In the genomic region with DNA sequence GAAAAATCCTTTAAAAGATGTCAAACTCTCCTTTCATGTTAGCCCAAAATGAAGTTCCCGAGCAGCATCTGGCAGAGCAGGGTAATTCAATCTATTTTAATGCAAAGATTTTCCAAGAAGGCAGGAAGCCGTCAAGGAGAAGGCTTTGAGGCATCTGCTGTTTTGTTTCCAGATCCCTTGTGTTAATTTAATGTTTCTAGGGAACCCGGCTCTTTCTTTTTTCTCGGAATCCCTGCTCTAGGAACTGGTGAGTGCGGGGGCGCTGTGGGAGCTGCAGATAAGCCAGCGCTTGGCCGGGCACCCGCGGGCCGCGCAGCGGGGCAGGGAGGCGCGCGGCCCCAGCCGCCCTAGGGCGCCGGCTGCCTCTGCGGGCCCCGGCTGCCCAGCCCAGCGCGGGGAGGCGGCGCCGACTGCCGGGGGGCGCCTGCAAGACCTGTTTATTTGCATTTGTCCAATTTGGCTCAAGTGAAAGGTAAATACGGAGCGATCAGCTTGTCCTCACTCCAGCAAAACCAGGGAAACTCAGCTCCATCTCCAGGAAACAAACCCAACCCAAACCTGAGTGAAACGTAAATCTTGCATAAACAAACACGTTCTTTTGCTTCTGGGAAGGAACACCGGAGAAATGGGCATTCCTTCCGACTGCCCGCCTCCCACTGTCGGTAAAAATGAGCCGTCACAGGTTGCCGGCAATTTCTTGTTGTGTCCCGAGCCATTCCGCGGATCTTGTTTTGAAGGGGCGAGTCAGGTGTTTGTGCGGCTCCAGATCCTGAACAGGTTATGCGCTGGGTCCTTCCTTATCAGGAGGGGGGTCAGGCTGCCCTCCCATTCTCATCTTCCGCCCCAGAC, we compare ENCODE assay signal across 8 cellular contexts.
A peak's percentile ranks its signal among the peaks of the same experiment; 100 is the strongest.
DNase-seq lines count a peak whose midpoint lies in the region; ATAC-seq and TF ChIP-seq lines count a peak whose summit lies in the region.

No MANE protein-coding gene starts in this region.

- H3K4me3 Mint-ChIP-seq in activated CD8-positive, alpha-beta T cell treated with anti-CD3 and anti-CD28 coated beads, Interleukin-2, amount 10 ng/mL, durations not matched to agents 7 days and 5 days: peak overlapping the region; percentile 81

- DNase-seq in AG04449 (ENCODE audit: low read depth, low spot score): no peak
- peak; percentile 54 for DNase-seq in NCI-H460 (ENCODE audit: extremely low read depth, low read depth)
- DNase-seq in activated CD8-positive, alpha-beta T cell treated with anti-CD3 and anti-CD28 coated beads, Interleukin-2, amount 10 ng/mL, durations not matched to agents 7 days and 5 days: peak; percentile 74
- peak; percentile 17 to 29 (median 24) for DNase-seq in effector memory CD4-positive, alpha-beta T cell
- peak; percentile 87 for DNase-seq in lower lobe of right lung
- peak in 2 of 3 donors; percentile 3 to 25 for DNase-seq in stimulated activated CD4-positive, alpha-beta T cell treated with anti-CD3 and anti-CD28 coated beads, TNF-alpha, amount 100 ng/mL, for 1 hour (ENCODE audit: low read depth in 3 of 3, low spot score in 1 of 3)

- ATAC-seq in GM18858 (IDR thresholded peaks at IDR 0.05; ENCODE audit: unreplicated experiment) (peak; percentile 45), HG03108 (IDR thresholded peaks at IDR 0.05; ENCODE audit: unreplicated experiment) (peak; percentile 89), lower lobe of right lung (peak; percentile 97)
- peak; percentile 98 for ATAC-seq in activated CD8-positive, alpha-beta T cell treated with anti-CD3 and anti-CD28 coated beads, Interleukin-2, amount 10 ng/mL, durations not matched to agents 7 days and 5 days

- H3K27ac ChIP-seq in effector memory CD4-positive, alpha-beta T cell (ENCODE audit: insufficient read depth, low read length, poor library complexity, severe bottlenecking): peak overlapping the region; percentile 70
- peak overlapping the region; percentile 91 for H3K27ac ChIP-seq in lower lobe of right lung

- intact Hi-C loops in lower lobe of right lung (cut with DNase I): no loop called here

- no peaks in the 10 kb centered on the region for H3K27me3 ChIP-seq in effector memory CD4-positive, alpha-beta T cell (replicated peaks; ENCODE audit: control insufficient read depth, insufficient read depth, low read length, poor library complexity, severe bottlenecking)
- H3K27me3 ChIP-seq in lower lobe of right lung (ENCODE audit: low read depth): no peaks in the 10 kb centered on the region

- H3K4me1 ChIP-seq in effector memory CD4-positive, alpha-beta T cell (ENCODE audit: control insufficient read depth, insufficient read depth, low read length, poor library complexity, severe bottlenecking): peaks cover 4% of the 10 kb centered on the region
- peaks cover 43% of the 10 kb centered on the region for H3K4me1 ChIP-seq in lower lobe of right lung

- no peaks in the 10 kb centered on the region for H3K36me3 Mint-ChIP-seq in activated CD8-positive, alpha-beta T cell treated with anti-CD3 and anti-CD28 coated beads, Interleukin-2, amount 10 ng/mL, durations not matched to agents 7 days and 5 days (ENCODE audit: low read depth)

- CTCF ChIA-PET in AG04449 (lab: Yijun Ruan, JAX): interaction anchor here (0.5 to 3.0 kb wide), 21 partner anchors 10 to 363 kb away, joined by 3 to 21 read pairs (median 4); no protein-coding TSS in a partner anchor
- CTCF ChIA-PET in activated CD8-positive, alpha-beta T cell treated with anti-CD3 and anti-CD28 coated beads, Interleukin-2, amount 10 ng/mL, durations not matched to agents 7 days and 5 days (lab: Charles Lee): interaction anchor here (0.7 to 3.3 kb wide), 18 partner anchors 10 to 360 kb away, joined by 3 to 35 read pairs (median 6); a partner anchor contains a TSS

- peak; percentile 13 for TF ChIP-seq CTCF in AG04449 (IDR thresholded peaks at IDR 0.05; ENCODE audit: insufficient read depth, low read length, missing control alignments)
- TF ChIP-seq CTCF in lower lobe of right lung (IDR thresholded peaks at IDR 0.05): no peak

- peaks cover 3% of the 10 kb centered on the region for H3K27me3 Mint-ChIP-seq in activated CD8-positive, alpha-beta T cell treated with anti-CD3 and anti-CD28 coated beads, Interleukin-2, amount 10 ng/mL, durations not matched to agents 7 days and 5 days (ENCODE audit: low read depth)

- POLR2A ChIA-PET in AG04449 (lab: Yijun Ruan, JAX): no interaction called here
- POLR2A ChIA-PET in activated CD8-positive, alpha-beta T cell treated with anti-CD3 and anti-CD28 coated beads, Interleukin-2, amount 10 ng/mL, durations not matched to agents 7 days and 5 days (lab: Charles Lee): no interaction called here

- H3K36me3 ChIP-seq in effector memory CD4-positive, alpha-beta T cell (ENCODE audit: control insufficient read depth, insufficient read depth, low read length): no peaks in the 10 kb centered on the region
- H3K36me3 ChIP-seq in lower lobe of right lung: no peaks in the 10 kb centered on the region

- no peaks in the 10 kb centered on the region for H3K9me3 Mint-ChIP-seq in activated CD8-positive, alpha-beta T cell treated with anti-CD3 and anti-CD28 coated beads, Interleukin-2, amount 10 ng/mL, durations not matched to agents 7 days and 5 days (ENCODE audit: insufficient read depth)

- peaks cover 34% of the 10 kb centered on the region for H3K4me1 Mint-ChIP-seq in activated CD8-positive, alpha-beta T cell treated with anti-CD3 and anti-CD28 coated beads, Interleukin-2, amount 10 ng/mL, durations not matched to agents 7 days and 5 days (ENCODE audit: low read depth)

- no peaks in the 10 kb centered on the region for H3K9me3 ChIP-seq in effector memory CD4-positive, alpha-beta T cell (ENCODE audit: control insufficient read depth, low read length)
- H3K9me3 ChIP-seq in lower lobe of right lung: no peaks in the 10 kb centered on the region

- H3K4me3 ChIP-seq in AG04449 (ENCODE audit: low read depth, low read length): peak overlapping the region; percentile 61
- H3K4me3 ChIP-seq in effector memory CD4-positive, alpha-beta T cell (ENCODE audit: insufficient read depth, low read depth, low read length, poor library complexity, severe bottlenecking): peak overlapping the region; percentile 81
- H3K4me3 ChIP-seq in lower lobe of right lung: peak overlapping the region; percentile 58

- peak overlapping the region; percentile 92 for H3K27ac Mint-ChIP-seq in activated CD8-positive, alpha-beta T cell treated with anti-CD3 and anti-CD28 coated beads, Interleukin-2, amount 10 ng/mL, durations not matched to agents 7 days and 5 days

Comparison
In these comparisons a context has a peak if more than half of its experiments do, and no peak if none do; other contexts are left out.
1. ATAC-seq: peak in every context shown above with its lines; median percentile 98 in activated CD8-positive, alpha-beta T cell treated with anti-CD3 and anti-CD28 coated beads, Interleukin-2, amount 10 ng/mL, durations not matched to agents 7 days and 5 days; 97 in lower lobe of right lung; 89 in HG03108; 45 in GM18858.